8 cellular contexts compared by ENCODE assay signal in genomic region chr15:43800286-43801136, GRCh38. TPM values are rescaled to one million over a fixed set of nuclear protein-coding genes. Genes with fewer than 3 reads are reported as not detected.
A peak's percentile ranks its signal among the peaks of the same experiment; 100 is the strongest.
DNase-seq lines count a peak whose midpoint lies in the region; ATAC-seq and TF ChIP-seq lines count a peak whose summit lies in the region.

Gene HYPK, plus strand, starts transcription at chr15:43800599. Its CDS starts 24 bp downstream, at chr15:43800623.

- H3K4me1 ChIP-seq in NT2/D1 (ENCODE audit: insufficient read depth, insufficient read length) = peaks cover 3% of the 10 kb centered on the region
- H3K4me1 ChIP-seq in mesodermal cell (ENCODE audit: control insufficient read depth, insufficient read depth, low read length, poor library complexity, severe bottlenecking) = peaks cover 19% of the 10 kb centered on the region

- peak within 1 kb of the TSS; percentile 90 for H3K27ac Mint-ChIP-seq in CD4-positive, alpha-beta T cell

- peak; percentile 98 for ATAC-seq in CD4-positive, alpha-beta T cell (ENCODE audit: poor library complexity)
- ATAC-seq in GM19455 (IDR thresholded peaks at IDR 0.05; ENCODE audit: unreplicated experiment) = peak; percentile 85

- H3K36me3 Mint-ChIP-seq in CD4-positive, alpha-beta T cell (ENCODE audit: low read depth) = peaks cover 82% of the 10 kb centered on the region

- peak within 1 kb of the TSS; percentile 79 for H3K27ac ChIP-seq in CD4-positive, alpha-beta T cell (ENCODE audit: low read depth, low read length)
- peak within 1 kb of the TSS; percentile 85 for H3K27ac ChIP-seq in mesodermal cell (ENCODE audit: low read depth, low read length, severe bottlenecking)

- no peaks in the 10 kb centered on the region for H3K27me3 ChIP-seq in CD4-positive, alpha-beta T cell (ENCODE audit: control insufficient read depth, insufficient read depth, low read length)
- H3K27me3 ChIP-seq in NT2/D1 (ENCODE audit: insufficient read depth, insufficient read length) = no peaks in the 10 kb centered on the region

- peak within 1 kb of the TSS; percentile 94 for H3K4me3 Mint-ChIP-seq in CD4-positive, alpha-beta T cell

- H3K9me3 ChIP-seq in CD4-positive, alpha-beta T cell (ENCODE audit: control insufficient read depth, low read length) = no peaks in the 10 kb centered on the region
- H3K9me3 ChIP-seq in NT2/D1 (ENCODE audit: insufficient read depth, low read length) (no peaks in the 10 kb centered on the region), mesodermal cell (ENCODE audit: control insufficient read depth, low read length) (peaks cover 6% of the 10 kb centered on the region)

- H3K4me1 Mint-ChIP-seq in CD4-positive, alpha-beta T cell (ENCODE audit: low read depth) = peaks cover 59% of the 10 kb centered on the region

- POLR2A ChIA-PET in CD4-positive, alpha-beta T cell (lab: Charles Lee) = interaction anchor here (0.7 to 6.8 kb wide), 18 partner anchors 9 to 928 kb away, joined by 3 to 74 read pairs (median 4); partner anchors contain the start of genes ELL3, GOLM2, MFAP1 and PDIA3

- peak within 1 kb of the TSS; percentile 89 for H3K4me3 ChIP-seq in NT2/D1 (ENCODE audit: insufficient read length, low read depth)
- H3K4me3 ChIP-seq in mesodermal cell (ENCODE audit: extremely low read depth, insufficient read depth, low read length, poor library complexity, severe bottlenecking) = peak within 1 kb of the TSS; percentile 90

- peak within 1 kb of the TSS; percentile 91 for H3K9ac ChIP-seq in NT2/D1 (ENCODE audit: insufficient read length, low read depth)

- WGBS in mesodermal cell (ENCODE audit: insufficient coverage in 2 of 2), 2 experiments = 14 to 15% methylated on average over 37 to 41 of the region's 44 CpGs

- TF ChIP-seq CTCF in CD4-positive, alpha-beta T cell (IDR thresholded peaks at IDR 0.05) = no peak

- H3K36me3 ChIP-seq in NT2/D1 (ENCODE audit: insufficient read depth, insufficient read length, low read length) (peaks cover 71% of the 10 kb centered on the region), mesodermal cell (ENCODE audit: control insufficient read depth, insufficient read depth, low read length) (peaks cover 84% of the 10 kb centered on the region)

- no peaks in the 10 kb centered on the region for H3K27me3 Mint-ChIP-seq in CD4-positive, alpha-beta T cell

- CTCF ChIA-PET in CD4-positive, alpha-beta T cell (lab: Charles Lee) = interaction anchor here (0.9 to 1.5 kb wide), 2 partner anchors 9 to 23 kb away, joined by 5 read pairs; partner anchors contain the start of gene ELL3

- peak; percentile 85 to 93 (median 90) for DNase-seq in CD4-positive, alpha-beta T cell
- DNase-seq in HS-27A (ENCODE audit: low read depth) (peak; percentile 52), NT2/D1 (ENCODE audit: low read depth, low spot score) (peak; percentile 58)
- DNase-seq in activated CD8-positive, alpha-beta memory T cell treated with anti-CD3 and anti-CD28 coated beads, Interleukin-2, amount 50 U/mL, for 1 hour (ENCODE audit: extremely low read depth) = peak; percentile 68
- peak; percentile 80 to 84 for DNase-seq in stimulated activated CD8-positive, alpha-beta memory T cell treated with anti-CD3 and anti-CD28 coated beads, Interleukin-15, amount 100 ng/mL, for 4 hours (ENCODE audit: low read depth in 2 of 2)

- H3K9me3 Mint-ChIP-seq in CD4-positive, alpha-beta T cell = no peaks in the 10 kb centered on the region

- intact Hi-C loops in CD4-positive, alpha-beta T cell (cut with DNase I, micrococcal nuclease) = loop anchor here (1.0 to 2.0 kb wide), 4 partner anchors 8 to 24 kb away; partner anchors contain the start of genes ELL3 (in 1 of the 2), MFAP1 (in 1 of the 2) and SERF2 (in 1 of the 2)

- in situ Hi-C loops in endometrial microvascular endothelial cells (cut with HindIII; ENCODE audit: inconsistent ontology term, low pct_unique_long_range_greater_than_20kb, low sequenced_read_pairs) = no loop called here

RNA-seq across cellular contexts. Expression of gene HYPK, which starts in this region (rescaled TPM):
- total RNA-seq in CD4-positive, alpha-beta T cell = 10 to 100 TPM; 17.6 to 18.5 TPM
- 16.1 TPM for total RNA-seq in endometrial microvascular endothelial cells (ENCODE audit: inconsistent ontology term)
- 9.6 TPM for polyA plus RNA-seq in mesodermal cell (2013, experiment 1 of 2)
- polyA plus RNA-seq in mesodermal cell (2013, experiment 2 of 2) = 9.6 TPM

Comparison
In these comparisons a context has a peak if more than half of its experiments do, and no peak if none do; other contexts are left out.
1. Peak in every context shown above with its lines: DNase-seq, ATAC-seq, H3K4me3 ChIP-seq and H3K27ac ChIP-seq.